In the genomic region with DNA sequence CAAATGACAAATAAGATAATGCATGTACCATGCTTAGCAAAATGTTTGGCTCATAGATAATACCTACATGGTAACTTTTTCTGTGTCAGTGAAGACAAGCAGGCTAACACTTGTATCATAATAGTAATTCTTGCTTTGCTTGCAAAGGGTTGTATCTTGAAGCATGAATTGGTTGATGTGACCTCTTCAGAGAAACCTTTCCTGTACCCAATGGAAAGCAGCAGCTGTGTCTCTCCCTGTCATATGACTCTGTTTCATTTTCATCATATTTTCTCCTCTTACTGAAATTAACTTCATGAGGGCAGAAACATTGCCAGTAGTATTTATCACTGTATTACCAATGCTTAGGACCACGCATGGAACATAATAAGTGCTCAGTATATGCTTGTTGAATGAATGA, we compare ENCODE assay signal across 30 cellular contexts. TPM values are rescaled to one million over a fixed set of nuclear protein-coding genes. Genes with fewer than 3 reads are reported as not detected.
"Had no signal": no experiment of that assay in that cellular context is flagged by ENCODE, and none has a peak within 500 bp of the region (broad histone marks: within the 10 kb centered on the region; RNA-seq: fewer than 3 reads in every experiment).

No MANE protein-coding gene starts in this region.

- ATAC-seq: effector memory CD8-positive, alpha-beta T cell; left lobe of liver; right lobe of liver had no signal

- H3K4me2 ChIP-seq: neural progenitor cell, smooth muscle cell had no signal

- H3K9me3 ChIP-seq: esophagus squamous epithelium, right lobe of liver, stomach, thyroid gland, vagina had no signal

- H3K36me3 ChIP-seq: esophagus squamous epithelium, neural progenitor cell, right lobe of liver, stomach, thyroid gland, vagina had no signal

- H3K9ac ChIP-seq: neural progenitor cell, parathyroid adenoma had no signal

- H3K79me2 ChIP-seq: parathyroid adenoma had no signal

- H3K4me1 ChIP-seq: esophagus squamous epithelium, neural progenitor cell, parathyroid adenoma, right lobe of liver, stomach, thyroid gland, vagina had no signal

- H2AFZ ChIP-seq: neural progenitor cell, parathyroid adenoma had no signal

- H3K4me3 ChIP-seq: esophagus squamous epithelium, lung, neural progenitor cell, right lobe of liver, smooth muscle cell, stomach, thyroid gland, vagina had no signal

- FAIRE-seq: endometrium, frontal cortex, kidney had no signal

- H3K27me3 ChIP-seq: neural progenitor cell, right lobe of liver, thyroid gland, vagina had no signal

- DNase-seq: cortex of kidney; effector memory CD8-positive, alpha-beta T cell; erythroblast; esophagus squamous epithelium; kidney; right lobe of liver; stimulated activated CD4-positive, alpha-beta T cell treated with anti-CD3 and anti-CD28 coated beads, Interleukin-12 subunit alpha, Interleukin-12 subunit beta, amount 100 ng/mL, for 4 hours; stimulated activated CD4-positive, alpha-beta T cell treated with anti-CD3 and anti-CD28 coated beads, Interleukin-1b, Interleukin-23, amount 100 ng/mL, for 48 hours; stimulated activated CD4-positive, alpha-beta T cell treated with anti-CD3 and anti-CD28 coated beads, Interleukin-4, amount 100 ng/mL, for 1 hour; stimulated activated CD8-positive, alpha-beta memory T cell treated with anti-CD3 and anti-CD28 coated beads, Interleukin-4, amount 100 ng/mL, for 48 hours; stimulated activated naive CD4-positive, alpha-beta T cell; stomach; thyroid gland; trophoblast cell had no signal

- H3K27ac ChIP-seq: esophagus squamous epithelium, neural progenitor cell, parathyroid adenoma, right lobe of liver, stomach, thyroid gland, vagina had no signal

RNA-seq across cellular contexts. Expression of a gene that starts 4.4 kb away (rescaled TPM):
- total RNA-seq: dermis microvascular lymphatic vessel endothelial cell, frontal cortex, osteoblast, progenitor cell of endocrine pancreas, smooth muscle cell, temporal lobe, thyroid gland, vagina had no signal
- polyA plus RNA-seq: smooth muscle cell had no signal

RNA-seq across cellular contexts. Expression of a gene that starts 26.0 kb away (rescaled TPM):
- total RNA-seq: mononuclear cell had no signal

RNA-seq across cellular contexts. Expression of a gene that starts 30.9 kb away (rescaled TPM):
- total RNA-seq: dermis microvascular lymphatic vessel endothelial cell, esophagus squamous epithelium, frontal cortex, kidney, left lobe of liver, liver, lung, mononuclear cell, osteoblast, progenitor cell of endocrine pancreas, right lobe of liver, smooth muscle cell, stomach, subcutaneous adipose tissue, temporal lobe, thyroid gland, ureter, vagina had no signal
- polyA plus RNA-seq: lung, smooth muscle cell, stomach had no signal
